Comparison of ENCODE assay signal across 1 cellular context in genomic region chr22:37569009-37569920, GRCh38.
TF ChIP-seq lines count a peak whose summit lies in the region.

No MANE protein-coding gene starts in this region.

TF ChIP-seq in HepG2, 621 proteins besides CTCF, POLR2A, EP300 and RAD21 (continued from another document and continues in another):
- TF ChIP-seq ZNF276 (CRISPR knock-in tag; IDR thresholded peaks at IDR 0.05; ENCODE audit: low read depth), result peak; percentile 17; the same call in 1 of the 2 replicates
- TF ChIP-seq AGO1 (IDR thresholded peaks at IDR 0.05; ENCODE audit: low read depth, low read length, poor library complexity, severe bottlenecking), result peak; percentile 98
- TF ChIP-seq THAP9 (CRISPR knock-in tag; IDR thresholded peaks at IDR 0.05; ENCODE audit: borderline replicate concordance), result peak; percentile 53; the same call in 1 of the 2 replicates
- no peak for TF ChIP-seq ZMAT3 (CRISPR knock-in tag; conservative IDR thresholded peaks at IDR 0.05)
- peak; percentile 65; the same call in 1 of the 2 replicates for TF ChIP-seq GMEB1 (CRISPR knock-in tag; IDR thresholded peaks at IDR 0.05; ENCODE audit: borderline replicate concordance)
- TF ChIP-seq PAXIP1 (CRISPR knock-in tag; conservative IDR thresholded peaks at IDR 0.05), result peak; percentile 88
- no peak for TF ChIP-seq JARID2 (CRISPR knock-in tag; IDR thresholded peaks at IDR 0.05; ENCODE audit: insufficient replicate concordance)
- no peak for TF ChIP-seq NAIF1 (CRISPR knock-in tag; IDR thresholded peaks at IDR 0.05; ENCODE audit: borderline replicate concordance)
- TF ChIP-seq PCBP1 (IDR thresholded peaks at IDR 0.05; ENCODE audit: borderline replicate concordance, low read depth, low read length), result 0 out of 2 replicates have a peak, but pooled peaks have one; percentile 61
- no peak for TF ChIP-seq ZNF597 (CRISPR knock-in tag; IDR thresholded peaks at IDR 0.05)
- no peak for TF ChIP-seq ZNF562 (CRISPR knock-in tag; IDR thresholded peaks at IDR 0.05; ENCODE audit: borderline replicate concordance)
- 0 out of 2 replicates have a peak, but pooled peaks have one; percentile 44 for TF ChIP-seq KDM4B (CRISPR knock-in tag; IDR thresholded peaks at IDR 0.05)
- TF ChIP-seq MTA3 (CRISPR knock-in tag; IDR thresholded peaks at IDR 0.05), result no peak
- no peak; the same call in 1 of the 2 replicates for TF ChIP-seq ZBTB4 (CRISPR knock-in tag; IDR thresholded peaks at IDR 0.05; ENCODE audit: borderline replicate concordance)
- peak; percentile 62; the same call in 1 of the 2 replicates for TF ChIP-seq IRX3 (CRISPR knock-in tag; IDR thresholded peaks at IDR 0.05; ENCODE audit: borderline replicate concordance, low read depth)
- no peak for TF ChIP-seq ARHGAP35 (CRISPR knock-in tag; IDR thresholded peaks at IDR 0.05; ENCODE audit: borderline replicate concordance)
- 0 out of 2 replicates have a peak, but pooled peaks have one; percentile 60 for TF ChIP-seq TIGD3 (CRISPR knock-in tag; IDR thresholded peaks at IDR 0.05; ENCODE audit: borderline replicate concordance)
- TF ChIP-seq ZC3H13 (CRISPR knock-in tag; IDR thresholded peaks at IDR 0.05), result peak; percentile 99
- peak; percentile 90 for TF ChIP-seq ZNF18 (CRISPR knock-in tag; IDR thresholded peaks at IDR 0.05; ENCODE audit: insufficient replicate concordance)
- peak; percentile 83; the same call in 1 of the 2 replicates for TF ChIP-seq ZNF333 (CRISPR knock-in tag; IDR thresholded peaks at IDR 0.05; ENCODE audit: borderline replicate concordance)
- peak; percentile 87; the same call in 1 of the 2 replicates for TF ChIP-seq ZNF619 (CRISPR knock-in tag; IDR thresholded peaks at IDR 0.05)
- TF ChIP-seq PHF5A (CRISPR knock-in tag; IDR thresholded peaks at IDR 0.05; ENCODE audit: low read depth, unreplicated experiment), result peak; percentile 37
- no peak for TF ChIP-seq FOXK2 (IDR thresholded peaks at IDR 0.05)
- no peak for TF ChIP-seq PRDM15 (CRISPR knock-in tag; IDR thresholded peaks at IDR 0.05)
- TF ChIP-seq HOXA5 (CRISPR knock-in tag; IDR thresholded peaks at IDR 0.05), result peak; percentile 62
- no peak for TF ChIP-seq E2F1 (CRISPR knock-in tag; IDR thresholded peaks at IDR 0.05)
- peak; percentile 40; the same call in 1 of the 2 replicates for TF ChIP-seq GATAD1 (CRISPR knock-in tag; IDR thresholded peaks at IDR 0.05)
- no peak for TF ChIP-seq ZNF672 (CRISPR knock-in tag; IDR thresholded peaks at IDR 0.05)
- no peak; the same call in 1 of the 2 replicates for TF ChIP-seq ZNF547 (CRISPR knock-in tag; IDR thresholded peaks at IDR 0.05)
- peak; percentile 87 for TF ChIP-seq SALL1 (CRISPR knock-in tag; IDR thresholded peaks at IDR 0.05)
- TF ChIP-seq ZNF773 (CRISPR knock-in tag; IDR thresholded peaks at IDR 0.05; ENCODE audit: borderline replicate concordance), result no peak
